19 cellular contexts compared by ENCODE assay signal in the genomic region with DNA sequence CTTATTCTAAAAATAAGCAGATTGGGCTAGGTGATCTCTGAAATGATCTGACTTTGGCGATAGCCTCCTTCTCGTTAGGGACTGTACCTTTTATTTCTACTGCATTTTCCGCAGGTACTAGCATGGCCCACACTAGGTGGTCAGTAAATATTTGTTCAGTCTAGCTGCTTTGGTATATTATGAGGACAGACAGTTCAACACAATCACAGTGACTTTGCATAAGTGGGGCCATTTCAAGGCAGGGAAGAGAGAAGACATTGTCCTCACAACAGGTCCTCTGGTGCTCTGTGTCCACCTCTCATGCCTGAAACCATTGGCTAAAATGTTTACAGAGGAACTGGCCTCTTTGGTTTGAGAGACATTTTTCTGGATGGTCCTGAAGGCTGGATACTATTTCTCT.
DNase-seq lines count a peak whose midpoint lies in the region; ATAC-seq lines count a peak whose summit lies in the region.
"Had no signal": no experiment of that assay in that cellular context is flagged by ENCODE, and none has a peak within 500 bp of the region (broad histone marks: within the 10 kb centered on the region; RNA-seq: fewer than 3 reads in every experiment).

No MANE protein-coding gene starts in this region.

- no peak for ATAC-seq in GM21390 (IDR thresholded peaks at IDR 0.05; ENCODE audit: unreplicated experiment)

- peak overlapping the region; percentile 24 for H3K27ac ChIP-seq in stomach smooth muscle (ENCODE audit: low read length)
- H3K27ac ChIP-seq: RWPE1 had no signal

- H3K27me3 ChIP-seq in stomach smooth muscle (ENCODE audit: control insufficient read depth in 1 of 2, insufficient read depth in 2 of 2, low read length in 2 of 2) = no peaks in the 10 kb centered on the region
- H3K27me3 ChIP-seq: BE2C, MG63 had no signal

- no peak overlapping the region for H3K4me3 ChIP-seq in stomach smooth muscle (ENCODE audit: low read length in 2 of 2)
- H3K4me3 ChIP-seq: MG63 had no signal

- no peak overlapping the region for H3K9ac ChIP-seq in stomach smooth muscle (ENCODE audit: low read length in 2 of 2)
- H3K9ac ChIP-seq: SK-N-SH had no signal

- H3K9me3 ChIP-seq in stomach smooth muscle (ENCODE audit: control insufficient read depth in 2 of 2, low read length in 2 of 2) = no peaks in the 10 kb centered on the region
- H3K9me3 ChIP-seq: BE2C, MG63, SK-N-SH had no signal

- H3K4me1 ChIP-seq in stomach smooth muscle (ENCODE audit: control insufficient read depth, insufficient read depth, low read length) = peaks cover 3% of the 10 kb centered on the region
- H3K4me1 ChIP-seq: BE2C had no signal

- DNase-seq in NCI-H345 (lab: John Stamatoyannopoulos, UW) (peak; percentile 12), NCI-H345 treated with DMSO at 0.1 percent for 48 hours (lab: John Stamatoyannopoulos, UW; ENCODE audit: unreplicated experiment) (no peak), NCI-H1092 (lab: John Stamatoyannopoulos, UW) (peak; percentile 19), NCI-H748 treated with DMSO at 0.1 percent for 48 hours (lab: John Stamatoyannopoulos, UW) (peak; percentile 92), NCI-H2196 (lab: John Stamatoyannopoulos, UW; ENCODE audit: unreplicated experiment) (no peak), AG08396 (ENCODE audit: low spot score) (no peak)
- DNase-seq: BE2C, GOT3, HCEC 1CT, Kasumi-1, MG63, NCI-H1694, NCI-H2171 treated with DMSO at 0.1 percent for 48 hours, SIG-M5, SK-N-SH, T-helper 2 cell had no signal

- no peaks in the 10 kb centered on the region for H3K36me3 ChIP-seq in stomach smooth muscle (ENCODE audit: control insufficient read depth in 2 of 2, insufficient read depth in 2 of 2, low read length in 2 of 2)
- H3K36me3 ChIP-seq: BE2C, MG63 had no signal

Comparison
In these comparisons a context has a peak if more than half of its experiments do, and no peak if none do; other contexts are left out.
1. DNase-seq: peak in NCI-H345 (single experiment), NCI-H1092 (single experiment) and NCI-H748 treated with DMSO at 0.1 percent for 48 hours (single experiment); none in NCI-H345 treated with DMSO at 0.1 percent for 48 hours (single experiment), NCI-H2196 (single experiment) and AG08396 (single experiment).